15 cellular contexts compared by ENCODE assay signal in genomic region chr1:81948495-81948894, GRCh38.
"Had no signal": no experiment of that assay in that cellular context is flagged by ENCODE, and none has a peak within 500 bp of the region (broad histone marks: within the 10 kb centered on the region; RNA-seq: fewer than 3 reads in every experiment).

No MANE protein-coding gene starts in this region.

- H3K4me1 Mint-ChIP-seq: natural killer cell had no signal

- H3K27ac ChIP-seq: esophagus muscularis mucosa, gastrocnemius medialis, heart right ventricle, neutrophil, right atrium auricular region had no signal

- H3K36me3 Mint-ChIP-seq: natural killer cell had no signal

- H3K27me3 ChIP-seq: esophagus muscularis mucosa, gastrocnemius medialis, heart right ventricle, neutrophil, right atrium auricular region had no signal

- H3K36me3 ChIP-seq: gastrocnemius medialis, neutrophil, right atrium auricular region had no signal

- DNase-seq: effector memory CD8-positive, alpha-beta T cell; gastrocnemius medialis; heart right ventricle; hypothalamus; kidney glomerular epithelial cell; mucosa of descending colon; natural killer cell; posterior cingulate gyrus; small intestine; stimulated activated CD4-positive, alpha-beta T cell treated with anti-CD3 and anti-CD28 coated beads, Interleukin-2, amount 100 ng/mL, for 48 hours; stimulated activated naive CD4-positive, alpha-beta T cell treated with Interleukin-2 at 50 U/mL for 16 hours; trophoblast cell had no signal

- H3K4me3 ChIP-seq: esophagus muscularis mucosa, gastrocnemius medialis, heart right ventricle, mucosa of descending colon, right atrium auricular region had no signal

- H3K9me3 ChIP-seq: esophagus muscularis mucosa, gastrocnemius medialis, heart right ventricle, mucosa of descending colon, neutrophil, right atrium auricular region had no signal

- H3K27ac Mint-ChIP-seq: effector memory CD8-positive, alpha-beta T cell; natural killer cell had no signal

- H3K27me3 Mint-ChIP-seq: effector memory CD8-positive, alpha-beta T cell had no signal

- H3K4me3 Mint-ChIP-seq: effector memory CD8-positive, alpha-beta T cell; natural killer cell had no signal

- ATAC-seq: effector memory CD8-positive, alpha-beta T cell; gastrocnemius medialis; heart right ventricle; mucosa of descending colon; natural killer cell had no signal
